ENCODE assay signal across 8 cellular contexts in the genomic region with DNA sequence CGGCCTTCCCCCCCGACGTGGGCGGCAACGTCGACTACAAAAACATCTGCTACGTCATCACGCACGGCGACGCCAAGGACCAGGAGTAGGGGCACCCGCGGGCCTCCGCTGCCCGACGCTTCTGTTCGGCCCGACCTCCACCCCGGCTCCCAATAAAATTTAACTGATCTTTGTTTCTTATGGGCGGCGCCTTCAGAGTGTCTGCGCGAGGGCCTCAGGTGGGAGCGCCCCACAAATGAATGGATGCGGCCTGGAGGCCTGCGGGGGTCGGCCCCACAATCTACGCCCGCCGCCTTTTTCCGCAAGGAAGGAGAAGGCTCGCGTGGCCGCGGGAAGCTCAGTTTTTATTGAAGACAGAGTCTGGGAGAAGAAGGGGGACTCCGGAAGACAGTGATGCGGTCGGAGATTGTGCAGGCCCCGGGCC. TPM values are rescaled to one million over a fixed set of nuclear protein-coding genes. Genes with fewer than 3 reads are reported as not detected.
DNase-seq lines count a peak whose midpoint lies in the region; ATAC-seq and TF ChIP-seq lines count a peak whose summit lies in the region.

No MANE protein-coding gene starts in this region.

- peaks cover 4 to 33% of the 10 kb centered on the region in 2 donors for H3K4me1 ChIP-seq in left lung

- DNase-seq in NCI-H446 (lab: John Stamatoyannopoulos, UW) (peak; percentile 61 to 73), dedifferentiated amniotic fluid mesenchymal stem cell (ENCODE audit: extremely low spot score) (peak; percentile 63), left lung (peak; percentile 94 to 98)
- DNase-seq in activated CD4-positive, alpha-beta T cell treated with anti-CD3 and anti-CD28 coated beads for 4 hours: peak; percentile 91 to 92
- peak; percentile 84 to 87 for DNase-seq in stimulated activated CD4-positive, alpha-beta T cell treated with anti-CD3 and anti-CD28 coated beads, Interleukin-2, amount 100 ng/mL, for 24 hours

- peak overlapping the region; percentile 45 to 69 for H3K4me3 ChIP-seq in left lung

- no peak for TF ChIP-seq CTCF in 22Rv1 (IDR thresholded peaks at IDR 0.05)
- TF ChIP-seq CTCF in left lung (IDR thresholded peaks at IDR 0.05): no peak

- intact Hi-C loops in left lung (cut with DNase I): no loop called here

- H3K36me3 ChIP-seq in left lung: no peaks in the 10 kb centered on the region

- no peaks in the 10 kb centered on the region for H3K27me3 ChIP-seq in left lung

- ATAC-seq in GM18873 (IDR thresholded peaks at IDR 0.05; ENCODE audit: low FRiP score, unreplicated experiment) (peak; percentile 30), HG03280 (IDR thresholded peaks at IDR 0.05; ENCODE audit: unreplicated experiment) (peak; percentile 36), left lung (peak; percentile 76)

- peak overlapping the region; percentile 97 for H3K27ac ChIP-seq in 22Rv1
- H3K27ac ChIP-seq in left lung: peak overlapping the region; percentile 99 to 100

- H3K9me3 ChIP-seq in left lung: no peaks in the 10 kb centered on the region

RNA-seq across cellular contexts. Expression of gene MYL11, which starts 3.2 kb away (rescaled TPM):
- total RNA-seq in left lung: 1 to 10 TPM in 1 of 2 donors, not detected in 1; 1.6 TPM

RNA-seq across cellular contexts. Expression of gene SEPTIN1, which starts 4.5 kb away (rescaled TPM):
- total RNA-seq in left lung: 1 to 10 TPM; 2.9 to 6.3 TPM

RNA-seq across cellular contexts. Expression of gene TBC1D10B, which starts 7.5 kb away (rescaled TPM):
- 10 to 100 TPM; 32.7 to 43.7 TPM for total RNA-seq in left lung

RNA-seq across cellular contexts. Expression of gene ZNF48, which starts 17.4 kb away (rescaled TPM):
- 1 to 10 TPM; 7.0 TPM for total RNA-seq in left lung

RNA-seq across cellular contexts. Expression of gene CD2BP2, which starts 22.7 kb away (rescaled TPM):
- 10 to 100 TPM; 53.2 to 57.6 TPM for total RNA-seq in left lung

Comparison
In these comparisons a context has a peak if more than half of its experiments do, and no peak if none do; other contexts are left out.
1. Peak in every context shown above with its lines: DNase-seq, ATAC-seq, H3K4me3 ChIP-seq and H3K27ac ChIP-seq.